Comparison of ENCODE assay signal across 17 cellular contexts in genomic region chr13:51041710-51042109, GRCh38.
A peak's percentile ranks its signal among the peaks of the same experiment; 100 is the strongest.
DNase-seq lines count a peak whose midpoint lies in the region; ATAC-seq, FAIRE-seq and TF ChIP-seq lines count a peak whose summit lies in the region.
"Had no signal": no experiment of that assay in that cellular context is flagged by ENCODE, and none has a peak within 500 bp of the region (broad histone marks: within the 10 kb centered on the region; RNA-seq: fewer than 3 reads in every experiment).

No MANE protein-coding gene starts in this region.

- no peaks in the 10 kb centered on the region for H3K79me2 ChIP-seq in trophoblast cell (ENCODE audit: control insufficient read depth, insufficient read depth, low read length, poor library complexity)

- no peak overlapping the region for H3K4ac ChIP-seq in trophoblast cell (ENCODE audit: low read depth, low read length)

- intact Hi-C loops in esophagus muscularis mucosa (cut with DNase I): no loop called here

- TF ChIP-seq EP300 in esophagus muscularis mucosa (IDR thresholded peaks at IDR 0.05): no peak

- no peak overlapping the region for H4K12ac ChIP-seq in trophoblast cell (ENCODE audit: low read depth, low read length)

- no peaks in the 10 kb centered on the region for H3K27me3 ChIP-seq in esophagus muscularis mucosa
- H3K27me3 ChIP-seq in trophoblast cell (ENCODE audit: insufficient read depth, low read length): no peaks in the 10 kb centered on the region

- H3K4me1 ChIP-seq in esophagus muscularis mucosa (no peaks in the 10 kb centered on the region), trophoblast cell (ENCODE audit: control insufficient read depth in 1 of 2, insufficient read depth in 2 of 2, low read length in 2 of 2) (no peaks in the 10 kb centered on the region)

- no peak overlapping the region for H2AFZ ChIP-seq in trophoblast cell (ENCODE audit: insufficient read depth, low read length, poor library complexity)
- H2AFZ ChIP-seq: GM23338 had no signal

- H4K8ac ChIP-seq in trophoblast cell (ENCODE audit: low read depth, low read length): no peak overlapping the region

- no peak overlapping the region for H3K18ac ChIP-seq in trophoblast cell (ENCODE audit: low read length)

- no peak overlapping the region for H2BK12ac ChIP-seq in trophoblast cell (ENCODE audit: low read length)

- no peaks in the 10 kb centered on the region for H3K79me1 ChIP-seq in trophoblast cell (ENCODE audit: low read length)

- WGBS in esophagus muscularis mucosa: 73% methylated on average over 5 of the region's 5 CpGs
- WGBS in trophoblast cell (ENCODE audit: extremely low coverage, insufficient coverage, insufficient read length): no CpG with 5 or more reads among the region's 5 CpGs

- ATAC-seq in GM19395 (IDR thresholded peaks at IDR 0.05; ENCODE audit: unreplicated experiment): no peak
- ATAC-seq in GM18517 (IDR thresholded peaks at IDR 0.05; ENCODE audit: unreplicated experiment): no peak
- ATAC-seq: GM23338, HCT116 had no signal

- peak; percentile 16 for FAIRE-seq in D721Med (lab: Jason Lieb, UNC)
- FAIRE-seq: G401.6, GM12892, GM19239 had no signal

- no peak overlapping the region for H3K14ac ChIP-seq in trophoblast cell (ENCODE audit: low read length)

- TF ChIP-seq CTCF in D721Med (IDR thresholded peaks at IDR 0.05; ENCODE audit: insufficient read depth, missing control alignments): no peak
- no peak for TF ChIP-seq CTCF in VCaP (conservative IDR thresholded peaks at IDR 0.05)
- no peak for TF ChIP-seq CTCF in esophagus muscularis mucosa (IDR thresholded peaks at IDR 0.05)

- TF ChIP-seq POLR2A in esophagus muscularis mucosa (IDR thresholded peaks at IDR 0.05; ENCODE audit: low read depth): no peak

- H3K9ac ChIP-seq in trophoblast cell (ENCODE audit: low read length): peak overlapping the region; percentile 33

- H4K91ac ChIP-seq in trophoblast cell (ENCODE audit: low read depth, low read length): no peak overlapping the region

- H3K36me3 ChIP-seq in esophagus muscularis mucosa (no peaks in the 10 kb centered on the region), trophoblast cell (ENCODE audit: control insufficient read depth in 1 of 2, insufficient read depth in 2 of 2, low read length in 2 of 2) (no peaks in the 10 kb centered on the region)

- no peak overlapping the region for H3K4me2 ChIP-seq in trophoblast cell (ENCODE audit: low read length)
- H3K4me2 ChIP-seq: GM23338 had no signal

- H3K23ac ChIP-seq in trophoblast cell (ENCODE audit: low read length): peak overlapping the region; percentile 76

- DNase-seq in D721Med (ENCODE audit: insufficient read length, low spot score): no peak
- DNase-seq in esophagus muscularis mucosa (ENCODE audit: extremely low spot score): peak; percentile 75
- DNase-seq in trophoblast cell: no peak
- DNase-seq: Calu3; CD4-positive, alpha-beta memory T cell; COR-L47; DMS153; DND-41; H9 had no signal

- H2BK5ac ChIP-seq in trophoblast cell (ENCODE audit: low read depth, low read length, poor library complexity): no peak overlapping the region

- H3K9me3 ChIP-seq in esophagus muscularis mucosa (no peaks in the 10 kb centered on the region), trophoblast cell (ENCODE audit: insufficient read depth, low read depth, low read length) (peaks cover 2% of the 10 kb centered on the region)

- H2BK120ac ChIP-seq in trophoblast cell (ENCODE audit: insufficient read depth, low read length, poor library complexity): no peak overlapping the region

- H3K27ac ChIP-seq in VCaP: peak overlapping the region; percentile 67
- no peak overlapping the region for H3K27ac ChIP-seq in esophagus muscularis mucosa (replicated peaks in 1 of 4)
- no peak overlapping the region for H3K27ac ChIP-seq in trophoblast cell (ENCODE audit: low read depth, low read length)

- no peak overlapping the region for H3K4me3 ChIP-seq in esophagus muscularis mucosa
- peak overlapping the region; percentile 48 for H3K4me3 ChIP-seq in trophoblast cell (ENCODE audit: low read depth, low read length)
- H3K4me3 ChIP-seq: GM23338 had no signal

- no peak overlapping the region for H2AK5ac ChIP-seq in trophoblast cell (ENCODE audit: low read length)
